16 cellular contexts compared by ENCODE assay signal in genomic region chr17:78138204-78139060, GRCh38. TPM values are rescaled to one million over a fixed set of nuclear protein-coding genes. Genes with fewer than 3 reads are reported as not detected.
A peak's percentile ranks its signal among the peaks of the same experiment; 100 is the strongest.
DNase-seq lines count a peak whose midpoint lies in the region; ATAC-seq and TF ChIP-seq lines count a peak whose summit lies in the region.
"Had no signal": no experiment of that assay in that cellular context is flagged by ENCODE, and none has a peak within 500 bp of the region (broad histone marks: within the 10 kb centered on the region; RNA-seq: fewer than 3 reads in every experiment).

No MANE protein-coding gene starts in this region.

- H3K79me1 ChIP-seq in neuronal stem cell (ENCODE audit: low read depth, low read length), result peaks cover 4% of the 10 kb centered on the region

- H4K8ac ChIP-seq in neuronal stem cell (ENCODE audit: low read depth, low read length), result no peak overlapping the region

- no peaks in the 10 kb centered on the region for H3K9me3 Mint-ChIP-seq in T-helper 1 cell treated with Interleukin-12 subunit alpha and Interleukin-12 subunit beta and Interleukin-4 antibody, amounts not matched to agents 30 μg/mL and 1 μg/mL, for 36 hours
- H3K9me3 Mint-ChIP-seq in activated naive CD8-positive, alpha-beta T cell treated with anti-CD3 and anti-CD28 coated beads for 36 hours, result no peaks in the 10 kb centered on the region
- H3K9me3 Mint-ChIP-seq in GM23338, result no peaks in the 10 kb centered on the region
- H3K9me3 Mint-ChIP-seq: HFFc6 had no signal

- CTCF ChIA-PET in HEK293 (lab: Yijun Ruan, JAX), result interaction anchor here (0.6 to 2.6 kb wide), 15 partner anchors 8 to 118 kb away, joined by 3 to 9 read pairs (median 5); partner anchors contain the start of genes AFMID, C17orf99 and TK1

- H2BK120ac ChIP-seq in neuronal stem cell (ENCODE audit: low read depth, low read length), result no peak overlapping the region

- no peaks in the 10 kb centered on the region for H3K79me2 ChIP-seq in GM23338 (replicated peaks; ENCODE audit: insufficient read depth)

- H3K4me1 ChIP-seq in HEK293 (ENCODE audit: control insufficient read depth, insufficient read depth, low read length) (no peaks in the 10 kb centered on the region), neuronal stem cell (ENCODE audit: control insufficient read depth in 2 of 2, insufficient read depth in 1 of 2, low read depth in 1 of 2, low read length in 2 of 2) (peaks cover 0 to 6% of the 10 kb centered on the region in 2 donors), GM23338 (ENCODE audit: insufficient read depth) (peaks cover 5% of the 10 kb centered on the region; the same call in 1 of the 2 replicates)

- peaks cover 54% of the 10 kb centered on the region for H3K36me3 Mint-ChIP-seq in T-helper 1 cell treated with Interleukin-12 subunit alpha and Interleukin-12 subunit beta and Interleukin-4 antibody, amounts not matched to agents 30 μg/mL and 1 μg/mL, for 36 hours (ENCODE audit: low read depth)
- H3K36me3 Mint-ChIP-seq in activated naive CD8-positive, alpha-beta T cell treated with anti-CD3 and anti-CD28 coated beads for 36 hours, result peaks cover 56% of the 10 kb centered on the region
- no peaks in the 10 kb centered on the region for H3K36me3 Mint-ChIP-seq in GM23338 (ENCODE audit: low read depth)

- no peak overlapping the region for H3K4ac ChIP-seq in neuronal stem cell (ENCODE audit: low read length)

- peak overlapping the region; percentile 82 for H3K14ac ChIP-seq in neuronal stem cell (ENCODE audit: low read length)

- no peaks in the 10 kb centered on the region for H3K9me2 ChIP-seq in GM23338 (ENCODE audit: insufficient read depth)

- H3K27ac ChIP-seq in HEK293 (ENCODE audit: extremely low read depth, low read depth, low read length), result no peak overlapping the region
- no peak overlapping the region for H3K27ac ChIP-seq in neuronal stem cell (replicated peaks; ENCODE audit: low read length)
- H3K27ac ChIP-seq in GM23338 (ENCODE audit: low read depth), result no peak overlapping the region

- peak overlapping the region; percentile 97 for H2AK5ac ChIP-seq in neuronal stem cell (ENCODE audit: low read depth, low read length)

- peak overlapping the region; percentile 60 for H3K23ac ChIP-seq in neuronal stem cell (ENCODE audit: low read depth, low read length, poor library complexity)

- H3K4me3 ChIP-seq in HEK293 (ENCODE audit: low read depth, low read length) (no peak overlapping the region), neuronal stem cell (ENCODE audit: low read length in 2 of 2) (no peak overlapping the region), GM23338 (no peak overlapping the region)

- TF ChIP-seq CTCF in HEK293 (tag by site-specific recombination; IDR thresholded peaks at IDR 0.05) (no peak), GM23338 (conservative IDR thresholded peaks at IDR 0.05; ENCODE audit: low read depth in 2 of 2) (no peak)

- no peak overlapping the region for H3K4me2 ChIP-seq in neuronal stem cell (ENCODE audit: insufficient read depth, low read length, poor library complexity, severe bottlenecking)
- H3K4me2 ChIP-seq in GM23338, result no peak overlapping the region

- DNase-seq in T-helper 1 cell, result no peak
- DNase-seq in activated naive CD8-positive, alpha-beta T cell treated with anti-CD3 and anti-CD28 coated beads for 36 hours, result no peak
- no peak for DNase-seq in neuronal stem cell (ENCODE audit: low spot score)
- no peak for DNase-seq in NOMO-1 treated with dmso at 0.1 percent for 144 hours (lab: John Stamatoyannopoulos, UW; ENCODE audit: unreplicated experiment)
- DNase-seq in GM23338 (ENCODE audit: low spot score), result no peak
- DNase-seq: HFFc6; NCI-H2171 treated with DMSO at 0.1 percent for 48 hours; stimulated activated CD4-positive, alpha-beta T cell treated with anti-CD3 and anti-CD28 coated beads, Interleukin-4, amount 100 ng/mL, for 4 hours had no signal

- H2BK5ac ChIP-seq in neuronal stem cell (ENCODE audit: low read length), result peak overlapping the region; percentile 66

- H3K36me3 ChIP-seq in HEK293 (ENCODE audit: control insufficient read depth in 2 of 2, insufficient read depth in 1 of 2, low read length in 2 of 2), result no peaks in the 10 kb centered on the region
- no peaks in the 10 kb centered on the region for H3K36me3 ChIP-seq in neuronal stem cell (replicated peaks in 1 of 2; ENCODE audit: control insufficient read depth in 2 of 2, insufficient read depth in 2 of 2, low read length in 2 of 2)
- H3K36me3 ChIP-seq in GM23338 (ENCODE audit: insufficient read depth), result no peaks in the 10 kb centered on the region

- H3K27me3 ChIP-seq in neuronal stem cell (ENCODE audit: control insufficient read depth in 3 of 3, insufficient read depth in 3 of 3, low read depth in 1 of 3, low read length in 3 of 3), result peaks cover 2 to 36% (median 11%) of the 10 kb centered on the region in 3 experiments
- H3K27me3 ChIP-seq in GM23338 (ENCODE audit: insufficient read depth), result 0 out of 2 replicates have a peak, but pooled peaks cover 6% of the 10 kb centered on the region

- H3K27me3 Mint-ChIP-seq in T-helper 1 cell treated with Interleukin-12 subunit alpha and Interleukin-12 subunit beta and Interleukin-4 antibody, amounts not matched to agents 30 μg/mL and 1 μg/mL, for 36 hours (ENCODE audit: low read depth), result no peaks in the 10 kb centered on the region
- no peaks in the 10 kb centered on the region for H3K27me3 Mint-ChIP-seq in activated naive CD8-positive, alpha-beta T cell treated with anti-CD3 and anti-CD28 coated beads for 36 hours
- H3K27me3 Mint-ChIP-seq in GM23338 (ENCODE audit: insufficient read depth, low read depth, poor library complexity), result peaks cover 11% of the 10 kb centered on the region

- no peaks in the 10 kb centered on the region for H4K20me1 ChIP-seq in GM23338 (replicated peaks; ENCODE audit: insufficient read depth)

- H3K4me3 Mint-ChIP-seq in T-helper 1 cell treated with Interleukin-12 subunit alpha and Interleukin-12 subunit beta and Interleukin-4 antibody, amounts not matched to agents 30 μg/mL and 1 μg/mL, for 36 hours, result no peak overlapping the region
- H3K4me3 Mint-ChIP-seq in activated naive CD8-positive, alpha-beta T cell treated with anti-CD3 and anti-CD28 coated beads for 36 hours, result no peak overlapping the region
- no peak overlapping the region for H3K4me3 Mint-ChIP-seq in GM23338
- H3K4me3 Mint-ChIP-seq: HFFc6, neural crest cell had no signal

- peak overlapping the region; percentile 70 for H3K9ac ChIP-seq in neuronal stem cell (ENCODE audit: low read depth, low read length, poor library complexity)

- peak overlapping the region; percentile 92 for H2BK15ac ChIP-seq in neuronal stem cell (ENCODE audit: low read length)

- peak overlapping the region; percentile 59 for H3K27ac Mint-ChIP-seq in T-helper 1 cell treated with Interleukin-12 subunit alpha and Interleukin-12 subunit beta and Interleukin-4 antibody, amounts not matched to agents 30 μg/mL and 1 μg/mL, for 36 hours
- H3K27ac Mint-ChIP-seq in activated naive CD8-positive, alpha-beta T cell treated with anti-CD3 and anti-CD28 coated beads for 36 hours, result peak overlapping the region; percentile 11
- H3K27ac Mint-ChIP-seq in GM23338, result no peak overlapping the region
- H3K27ac Mint-ChIP-seq: HFFc6 had no signal

- no peak overlapping the region for H2BK12ac ChIP-seq in neuronal stem cell (ENCODE audit: low read length)

- 0 out of 2 replicates have a peak, but pooled peaks cover 10% of the 10 kb centered on the region for H3F3A ChIP-seq in GM23338 (replicated peaks; ENCODE audit: low read depth)

- ATAC-seq in GM23338 (no peak), GM21528 (IDR thresholded peaks at IDR 0.05; ENCODE audit: low FRiP score, unreplicated experiment) (no peak)
- ATAC-seq: left ventricle myocardium superior, sciatic nerve had no signal

- POLR2A ChIA-PET in HEK293 (lab: Yijun Ruan, JAX), result interaction anchor here (1.8 kb wide), 1 partner anchor 36 kb away, joined by 9 read pairs; no protein-coding TSS in a partner anchor

- H2AFZ ChIP-seq in neuronal stem cell (ENCODE audit: low read length) (no peak overlapping the region), GM23338 (no peak overlapping the region)

- no peak overlapping the region for H4K91ac ChIP-seq in neuronal stem cell (ENCODE audit: low read depth, low read length, poor library complexity)

- WGBS in neuronal stem cell (ENCODE audit: extremely low coverage in 2 of 2, insufficient read length in 2 of 2, insufficient replicate concordance in 1 of 2), 2 donors, result no CpG with 5 or more reads among the region's 17 CpGs

- peak overlapping the region; percentile 89 for H3K18ac ChIP-seq in neuronal stem cell (ENCODE audit: low read length)

- H3K4me1 Mint-ChIP-seq in T-helper 1 cell treated with Interleukin-12 subunit alpha and Interleukin-12 subunit beta and Interleukin-4 antibody, amounts not matched to agents 30 μg/mL and 1 μg/mL, for 36 hours (ENCODE audit: low read depth), result peaks cover 53% of the 10 kb centered on the region
- H3K4me1 Mint-ChIP-seq in activated naive CD8-positive, alpha-beta T cell treated with anti-CD3 and anti-CD28 coated beads for 36 hours, result peaks cover 70% of the 10 kb centered on the region
- peaks cover 11% of the 10 kb centered on the region for H3K4me1 Mint-ChIP-seq in GM23338

- no peaks in the 10 kb centered on the region for H3K9me3 ChIP-seq in HEK293 (ENCODE audit: control insufficient read depth, insufficient read depth, low read depth, low read length)
- peaks cover 0 to 2% of the 10 kb centered on the region in 2 donors for H3K9me3 ChIP-seq in neuronal stem cell (replicated peaks in 1 of 2; ENCODE audit: control insufficient read depth in 2 of 2, insufficient read depth in 1 of 2, low read depth in 1 of 2, low read length in 2 of 2)

RNA-seq across cellular contexts. Expression of gene C17orf99, which starts 7.8 kb away (rescaled TPM):
- total RNA-seq in activated naive CD8-positive, alpha-beta T cell treated with anti-CD3 and anti-CD28 coated beads for 36 hours, result not detected
- not detected for polyA plus RNA-seq in neuronal stem cell (2013, experiment 1 of 2)
- polyA plus RNA-seq in neuronal stem cell (2013, experiment 2 of 2), result not detected
- total RNA-seq in GM23338 (2014; rRNA removed; shearing (Covaris generic)), result not detected in 2 replicates
- polyA plus RNA-seq in GM23338 (2016; fragmentation: Nextera tagmentation; extraction: Ambion mirVana), result not detected in 2 replicates
- total RNA-seq: astrocyte, dermis microvascular lymphatic vessel endothelial cell, HFFc6, left ventricle myocardium superior, neural crest cell had no signal

RNA-seq across cellular contexts. Expression of gene TMC8, which starts 7.9 kb away (rescaled TPM):
- total RNA-seq in activated naive CD8-positive, alpha-beta T cell treated with anti-CD3 and anti-CD28 coated beads for 36 hours, result 100 to 1,000 TPM; 133 to 136 TPM
- polyA plus RNA-seq in neuronal stem cell (2013, experiment 1 of 2), result 0.08 TPM
- 0.08 TPM for polyA plus RNA-seq in neuronal stem cell (2013, experiment 2 of 2)
- total RNA-seq in GM23338 (2014; rRNA removed; shearing (Covaris generic)), result 1.2 and 2.2 TPM in 2 replicates
- polyA plus RNA-seq in GM23338 (2016; fragmentation: Nextera tagmentation; extraction: Ambion mirVana), result 1.3 and 1.8 TPM in 2 replicates
- total RNA-seq: HFFc6 had no signal

RNA-seq across cellular contexts. Expression of gene TMC6, which starts 9.9 kb away (rescaled TPM):
- 100 to 1,000 TPM; 119 to 125 TPM for total RNA-seq in activated naive CD8-positive, alpha-beta T cell treated with anti-CD3 and anti-CD28 coated beads for 36 hours
- 18.0 TPM for polyA plus RNA-seq in neuronal stem cell (2013, experiment 1 of 2)
- polyA plus RNA-seq in neuronal stem cell (2013, experiment 2 of 2), result 18.2 TPM
- 56.7 and 72.2 TPM in 2 replicates for total RNA-seq in GM23338 (2014; rRNA removed; shearing (Covaris generic))
- 50.0 and 53.3 TPM in 2 replicates for polyA plus RNA-seq in GM23338 (2016; fragmentation: Nextera tagmentation; extraction: Ambion mirVana)

RNA-seq across cellular contexts. Expression of gene SYNGR2, which starts 29.9 kb away (rescaled TPM):
- total RNA-seq in activated naive CD8-positive, alpha-beta T cell treated with anti-CD3 and anti-CD28 coated beads for 36 hours, result 100 to 1,000 TPM; 126 to 127 TPM
- 16.6 TPM for polyA plus RNA-seq in neuronal stem cell (2013, experiment 1 of 2)
- polyA plus RNA-seq in neuronal stem cell (2013, experiment 2 of 2), result 16.6 TPM
- 33.0 and 61.6 TPM in 2 replicates for total RNA-seq in GM23338 (2014; rRNA removed; shearing (Covaris generic))
- 43.1 and 46.9 TPM in 2 replicates for polyA plus RNA-seq in GM23338 (2016; fragmentation: Nextera tagmentation; extraction: Ambion mirVana)

RNA-seq across cellular contexts. Expression of gene TK1, which starts 48.4 kb away (rescaled TPM):
- total RNA-seq in activated naive CD8-positive, alpha-beta T cell treated with anti-CD3 and anti-CD28 coated beads for 36 hours, result 100 to 1,000 TPM; 144 to 150 TPM
- 38.3 TPM for polyA plus RNA-seq in neuronal stem cell (2013, experiment 1 of 2)
- 37.7 TPM for polyA plus RNA-seq in neuronal stem cell (2013, experiment 2 of 2)
- total RNA-seq in GM23338 (2014; rRNA removed; shearing (Covaris generic)), result 83.7 and 84.4 TPM in 2 replicates
- polyA plus RNA-seq in GM23338 (2016; fragmentation: Nextera tagmentation; extraction: Ambion mirVana), result 74.5 and 74.6 TPM in 2 replicates

Comparison
In these comparisons a context has a peak if more than half of its experiments do, and no peak if none do; other contexts are left out.
1. RNA of gene TMC8, which starts 7.9 kb away (total RNA-seq): 133 to 136 TPM in activated naive CD8-positive, alpha-beta T cell treated with anti-CD3 and anti-CD28 coated beads for 36 hours; 1.2 to 2.2 TPM in GM23338; every median in the first group is over 10 times any median in the second.